Comparison of ENCODE assay signal across 9 cellular contexts in genomic region chr19:6590458-6591319, GRCh38. TPM values are rescaled to one million over a fixed set of nuclear protein-coding genes. Genes with fewer than 3 reads are reported as not detected.
A peak's percentile ranks its signal among the peaks of the same experiment; 100 is the strongest.
DNase-seq lines count a peak whose midpoint lies in the region; ATAC-seq and TF ChIP-seq lines count a peak whose summit lies in the region.
"Had no signal": no experiment of that assay in that cellular context is flagged by ENCODE, and none has a peak within 500 bp of the region (broad histone marks: within the 10 kb centered on the region; RNA-seq: fewer than 3 reads in every experiment).

Gene CD70 (minus strand): TSS chr19:6591150. CDS start chr19:6591002, 148 bp downstream.

- no peak for TF ChIP-seq CTCF in omental fat pad (IDR thresholded peaks at IDR 0.05)

- peak; percentile 48 for DNase-seq in stimulated activated naive CD4-positive, alpha-beta T cell treated with Interleukin-2 at 50 U/mL for 16 hours (lab: John Stamatoyannopoulos, UW)
- DNase-seq in stimulated activated naive CD4-positive, alpha-beta T cell (lab: John Stamatoyannopoulos, UW) = no peak
- DNase-seq in T-helper 22 cell (ENCODE audit: low read depth) (peak; percentile 38), ecto neural progenitor cell (ENCODE audit: low spot score) (peak; percentile 81), omental fat pad (ENCODE audit: low spot score) (no peak), DMS53 (lab: John Stamatoyannopoulos, UW) (no peak), HuH-7.5 (ENCODE audit: low spot score) (no peak)

- peak; percentile 41 for ATAC-seq in HG03378 (IDR thresholded peaks at IDR 0.05; ENCODE audit: unreplicated experiment)
- ATAC-seq in omental fat pad (ENCODE audit: low FRiP score) = peak; percentile 41

RNA-seq across cellular contexts. Expression of gene CD70, which starts in this region (rescaled TPM):
- total RNA-seq in omental fat pad = not detected
- total RNA-seq: frontal cortex had no signal

Comparison
In these comparisons a context has a peak if more than half of its experiments do, and no peak if none do; other contexts are left out.
1. DNase-seq: peak in stimulated activated naive CD4-positive, alpha-beta T cell treated with Interleukin-2 at 50 U/mL for 16 hours (single experiment), T-helper 22 cell (single experiment) and ecto neural progenitor cell (single experiment); none in stimulated activated naive CD4-positive, alpha-beta T cell (0 of 6), omental fat pad (single experiment), DMS53 (single experiment) and HuH-7.5 (single experiment).
2. Peak in ATAC-seq in omental fat pad; RNA of the gene not detected or under 1 TPM.